ENCODE assay signal across 26 cellular contexts in the genomic region with DNA sequence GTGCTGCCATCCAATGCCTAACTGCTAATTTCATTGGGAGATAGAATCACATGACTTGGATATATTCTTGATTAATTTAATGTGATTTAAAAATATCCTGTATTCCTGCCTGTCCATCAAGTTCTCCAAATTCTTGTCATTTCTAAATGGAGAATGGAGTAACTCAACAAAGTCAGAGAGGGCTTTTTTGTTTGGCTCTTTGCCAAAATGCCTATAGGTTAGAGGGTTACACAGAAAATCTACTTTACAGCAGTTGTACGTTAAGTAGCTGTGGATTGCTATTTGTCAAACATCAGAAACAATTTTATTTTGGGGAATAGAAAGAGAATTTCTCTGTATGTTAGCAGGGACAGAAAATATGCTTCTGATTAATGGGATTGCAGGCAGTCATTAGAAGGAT. TPM values are rescaled to one million over a fixed set of nuclear protein-coding genes. Genes with fewer than 3 reads are reported as not detected.
DNase-seq lines count a peak whose midpoint lies in the region; ATAC-seq, FAIRE-seq and TF ChIP-seq lines count a peak whose summit lies in the region.
"Had no signal": no experiment of that assay in that cellular context is flagged by ENCODE, and none has a peak within 500 bp of the region (broad histone marks: within the 10 kb centered on the region; RNA-seq: fewer than 3 reads in every experiment).

No MANE protein-coding gene starts in this region.

- H3K9me3 Mint-ChIP-seq in MCF 10A (ENCODE audit: unreplicated experiment): no peaks in the 10 kb centered on the region
- peaks cover 2% of the 10 kb centered on the region for H3K9me3 Mint-ChIP-seq in activated CD8-positive, alpha-beta T cell treated with anti-CD3 and anti-CD28 coated beads for 36 hours
- no peaks in the 10 kb centered on the region for H3K9me3 Mint-ChIP-seq in activated CD8-positive, alpha-beta memory T cell treated with anti-CD3 and anti-CD28 coated beads, Interleukin-2, amount 10 ng/mL, durations not matched to agents 7 days and 5 days (ENCODE audit: low read depth)
- H3K9me3 Mint-ChIP-seq: CD4-positive, alpha-beta T cell had no signal

- H4K20me1 ChIP-seq in mammary epithelial cell (ENCODE audit: insufficient read depth, low read length): peaks cover 6% of the 10 kb centered on the region
- H4K20me1 ChIP-seq in endothelial cell of umbilical vein (replicated peaks; ENCODE audit: control insufficient read depth, extremely low read depth, insufficient read depth, low read length): peaks cover 10% of the 10 kb centered on the region

- CTCF ChIA-PET in MCF 10A (lab: Yijun Ruan, JAX): interaction anchor here (0.7 kb wide), 2 partner anchors 61 to 792 kb away, joined by 3 to 4 read pairs; no protein-coding TSS in a partner anchor
- CTCF ChIA-PET in mammary epithelial cell (lab: Charles Lee; ENCODE audit: low non-redundant PET): no interaction called here
- CTCF ChIA-PET in endothelial cell of umbilical vein (lab: Charles Lee): no interaction called here
- CTCF ChIA-PET in activated CD8-positive, alpha-beta T cell treated with anti-CD3 and anti-CD28 coated beads for 36 hours (lab: Charles Lee): interaction anchor here (1.0 to 1.5 kb wide), 2 partner anchors 8 to 31 kb away, joined by 3 read pairs; no protein-coding TSS in a partner anchor
- CTCF ChIA-PET in activated CD8-positive, alpha-beta memory T cell treated with anti-CD3 and anti-CD28 coated beads, Interleukin-2, amount 10 ng/mL, durations not matched to agents 7 days and 5 days (lab: Charles Lee): interaction anchor here (1.2 kb wide), 1 partner anchor 51 kb away, joined by 3 read pairs; no protein-coding TSS in a partner anchor

- peaks cover 97% of the 10 kb centered on the region for H3K79me2 ChIP-seq in mammary epithelial cell (ENCODE audit: insufficient read depth, low read length)
- peaks cover 71% of the 10 kb centered on the region for H3K79me2 ChIP-seq in endothelial cell of umbilical vein (ENCODE audit: control insufficient read depth, insufficient read depth, low read length)

- H3K27me3 ChIP-seq in mammary epithelial cell (ENCODE audit: insufficient read depth, low read length): no peaks in the 10 kb centered on the region
- H3K27me3 ChIP-seq in endothelial cell of umbilical vein (ENCODE audit: control insufficient read depth in 2 of 2, insufficient read depth in 2 of 2, low read length in 2 of 2): no peaks in the 10 kb centered on the region
- H3K27me3 ChIP-seq: BLaER1 had no signal

- H3K4me1 ChIP-seq in mammary epithelial cell (ENCODE audit: insufficient read depth, low read length): peaks cover 51% of the 10 kb centered on the region
- H3K4me1 ChIP-seq in endothelial cell of umbilical vein (ENCODE audit: control insufficient read depth, extremely low read depth, insufficient read depth, low read length): peaks cover 11% of the 10 kb centered on the region

- H3K36me3 ChIP-seq in mammary epithelial cell (ENCODE audit: insufficient read depth, low read length): peaks cover 4% of the 10 kb centered on the region
- H3K36me3 ChIP-seq in endothelial cell of umbilical vein (ENCODE audit: control insufficient read depth in 2 of 2, extremely low read depth in 1 of 2, insufficient read depth in 2 of 2, low read length in 2 of 2): no peaks in the 10 kb centered on the region

- dilution Hi-C loops in mammary epithelial cell (cut with HindIII; ENCODE audit: low sequenced_read_pairs) (no loop called here), endothelial cell of umbilical vein (cut with MboI; ENCODE audit: extremely low pct_ligation_motif_present, low sequenced_read_pairs) (no loop called here)

- H3K4me3 Mint-ChIP-seq in MCF 10A (ENCODE audit: unreplicated experiment): peak overlapping the region; percentile 92
- H3K4me3 Mint-ChIP-seq in activated CD8-positive, alpha-beta T cell treated with anti-CD3 and anti-CD28 coated beads for 36 hours: no peak overlapping the region
- no peak overlapping the region for H3K4me3 Mint-ChIP-seq in activated CD8-positive, alpha-beta memory T cell treated with anti-CD3 and anti-CD28 coated beads, Interleukin-2, amount 10 ng/mL, durations not matched to agents 7 days and 5 days
- H3K4me3 Mint-ChIP-seq: CD4-positive, alpha-beta T cell had no signal

- H3K27ac ChIP-seq in mammary epithelial cell (ENCODE audit: insufficient read depth, low read depth, low read length) (no peak overlapping the region), endothelial cell of umbilical vein (ENCODE audit: insufficient read depth, low read depth, low read length) (no peak overlapping the region)
- H3K27ac ChIP-seq: BLaER1, GM23248 had no signal

- WGBS in mammary epithelial cell (ENCODE audit: low coverage, missing lambda C conversion rate): 45% methylated on average over 1 of the region's 1 CpG

- TF ChIP-seq EP300 in Ishikawa (IDR thresholded peaks at IDR 0.05; ENCODE audit: borderline replicate concordance): no peak

- H3K27me3 Mint-ChIP-seq in MCF 10A (ENCODE audit: insufficient read depth, unreplicated experiment): no peaks in the 10 kb centered on the region
- H3K27me3 Mint-ChIP-seq in activated CD8-positive, alpha-beta T cell treated with anti-CD3 and anti-CD28 coated beads for 36 hours: no peaks in the 10 kb centered on the region
- no peaks in the 10 kb centered on the region for H3K27me3 Mint-ChIP-seq in activated CD8-positive, alpha-beta memory T cell treated with anti-CD3 and anti-CD28 coated beads, Interleukin-2, amount 10 ng/mL, durations not matched to agents 7 days and 5 days
- H3K27me3 Mint-ChIP-seq: CD4-positive, alpha-beta T cell had no signal

- no peak overlapping the region for H2AFZ ChIP-seq in mammary epithelial cell (ENCODE audit: low read depth, low read length)
- H2AFZ ChIP-seq in endothelial cell of umbilical vein (ENCODE audit: low read depth, low read length): no peak overlapping the region
- H2AFZ ChIP-seq: GM23248 had no signal

- H3K4me2 ChIP-seq in mammary epithelial cell (ENCODE audit: insufficient read depth, low read depth, low read length): no peak overlapping the region
- H3K4me2 ChIP-seq in endothelial cell of umbilical vein (ENCODE audit: insufficient read depth, low read length): no peak overlapping the region

- peaks cover 65% of the 10 kb centered on the region for H3K4me1 Mint-ChIP-seq in MCF 10A (ENCODE audit: insufficient read depth, unreplicated experiment)
- peaks cover 79% of the 10 kb centered on the region for H3K4me1 Mint-ChIP-seq in activated CD8-positive, alpha-beta T cell treated with anti-CD3 and anti-CD28 coated beads for 36 hours (ENCODE audit: low read depth)
- peaks cover 72% of the 10 kb centered on the region for H3K4me1 Mint-ChIP-seq in activated CD8-positive, alpha-beta memory T cell treated with anti-CD3 and anti-CD28 coated beads, Interleukin-2, amount 10 ng/mL, durations not matched to agents 7 days and 5 days

- no peak for TF ChIP-seq RAD21 in Ishikawa (IDR thresholded peaks at IDR 0.05; ENCODE audit: low read depth)

- FAIRE-seq in endothelial cell of umbilical vein (lab: Jason Lieb, UNC): peak; percentile 15
- FAIRE-seq: A204.1 had no signal

- H3K36me3 Mint-ChIP-seq in MCF 10A (ENCODE audit: insufficient read depth, unreplicated experiment): peaks cover 74% of the 10 kb centered on the region
- peaks cover 49% of the 10 kb centered on the region for H3K36me3 Mint-ChIP-seq in activated CD8-positive, alpha-beta T cell treated with anti-CD3 and anti-CD28 coated beads for 36 hours (ENCODE audit: low read depth)
- H3K36me3 Mint-ChIP-seq in activated CD8-positive, alpha-beta memory T cell treated with anti-CD3 and anti-CD28 coated beads, Interleukin-2, amount 10 ng/mL, durations not matched to agents 7 days and 5 days: peaks cover 55% of the 10 kb centered on the region

- no peak for ATAC-seq in activated CD8-positive, alpha-beta T cell treated with anti-CD3 and anti-CD28 coated beads for 36 hours
- ATAC-seq in activated CD8-positive, alpha-beta memory T cell treated with anti-CD3 and anti-CD28 coated beads, Interleukin-2, amount 10 ng/mL, durations not matched to agents 7 days and 5 days: no peak

- TF ChIP-seq POLR2A in endothelial cell of umbilical vein (IDR thresholded peaks at IDR 0.05; ENCODE audit: low read depth, low read length): no peak

- no peak for DNase-seq in MCF 10A (ENCODE audit: unreplicated experiment)
- no peak for DNase-seq in mammary epithelial cell
- no peak for DNase-seq in endothelial cell of umbilical vein (ENCODE audit: low read depth, low spot score)
- peak; percentile 13 for DNase-seq in superior temporal gyrus (ENCODE audit: extremely low spot score)
- no peak for DNase-seq in hippocampal formation (lab: John Stamatoyannopoulos, UW)
- no peak for DNase-seq in activated CD8-positive, alpha-beta T cell treated with anti-CD3 and anti-CD28 coated beads for 36 hours
- DNase-seq in activated CD8-positive, alpha-beta memory T cell treated with anti-CD3 and anti-CD28 coated beads, Interleukin-2, amount 10 ng/mL, durations not matched to agents 7 days and 5 days: no peak
- DNase-seq: Caco-2; CD4-positive, alpha-beta T cell; DMS153; GM23248; H7; KG1; NCI-H1092; NCI-H1436; NCI-H187; NCI-H2081 treated with DMSO at 0.1 percent for 48 hours; NCI-H2171; NCI-H226; NCI-H510A; NCI-H69; RPMI8226; SHP77 had no signal

- POLR2A ChIA-PET in MCF 10A (lab: Yijun Ruan, JAX) (interaction anchor here (0.6 to 10.4 kb wide), 7 partner anchors 9 to 1127 kb away, joined by 3 to 112 read pairs (median 4); no protein-coding TSS in a partner anchor), endothelial cell of umbilical vein (lab: Charles Lee) (no interaction called here)
- POLR2A ChIA-PET in activated CD8-positive, alpha-beta T cell treated with anti-CD3 and anti-CD28 coated beads for 36 hours (lab: Charles Lee): no interaction called here

- TF ChIP-seq CTCF in MCF 10A (IDR thresholded peaks at IDR 0.05; ENCODE audit: unreplicated experiment) (no peak), mammary epithelial cell (conservative IDR thresholded peaks at IDR 0.05 in 1 of 2, IDR thresholded peaks at IDR 0.05 in 1 of 2; ENCODE audit: extremely low read depth in 1 of 2, insufficient read depth in 1 of 2, low read depth in 1 of 2, low read length in 2 of 2) (no peak), endothelial cell of umbilical vein (IDR thresholded peaks at IDR 0.05; ENCODE audit: extremely low read depth in 1 of 2, insufficient read depth in 1 of 2, low read depth in 1 of 2, low read length in 2 of 2) (no peak)
- no peak for TF ChIP-seq CTCF in activated CD8-positive, alpha-beta T cell treated with anti-CD3 and anti-CD28 coated beads for 36 hours (IDR thresholded peaks at IDR 0.05)

- no peaks in the 10 kb centered on the region for H3K9me3 ChIP-seq in mammary epithelial cell (replicated peaks; ENCODE audit: insufficient read depth, low read length)
- H3K9me3 ChIP-seq in endothelial cell of umbilical vein (replicated peaks; ENCODE audit: control insufficient read depth, insufficient read depth, low read length): no peaks in the 10 kb centered on the region

- peak overlapping the region; percentile 92 for H3K27ac Mint-ChIP-seq in MCF 10A (ENCODE audit: low read depth, unreplicated experiment)
- no peak overlapping the region for H3K27ac Mint-ChIP-seq in activated CD8-positive, alpha-beta T cell treated with anti-CD3 and anti-CD28 coated beads for 36 hours
- H3K27ac Mint-ChIP-seq in activated CD8-positive, alpha-beta memory T cell treated with anti-CD3 and anti-CD28 coated beads, Interleukin-2, amount 10 ng/mL, durations not matched to agents 7 days and 5 days: no peak overlapping the region
- H3K27ac Mint-ChIP-seq: CD4-positive, alpha-beta T cell had no signal

- H3K4me3 ChIP-seq in mammary epithelial cell (replicated peaks in 1 of 3; ENCODE audit: insufficient read depth in 1 of 3, low read depth in 2 of 3, low read length in 3 of 3): no peak overlapping the region
- H3K4me3 ChIP-seq in endothelial cell of umbilical vein (replicated peaks in 1 of 3; ENCODE audit: insufficient read depth in 1 of 3, low read depth in 1 of 3, low read length in 3 of 3): no peak overlapping the region
- H3K4me3 ChIP-seq: BLaER1, GM23248 had no signal

- in situ Hi-C loops in mammary epithelial cell (cut with MboI; ENCODE audit: low sequenced_read_pairs in 2 of 2): no loop called here

- H3K9ac ChIP-seq in mammary epithelial cell (ENCODE audit: insufficient read depth, low read length) (no peak overlapping the region), endothelial cell of umbilical vein (replicated peaks; ENCODE audit: extremely low read depth, insufficient read depth, low read length) (no peak overlapping the region)
- H3K9ac ChIP-seq: BLaER1, GM23248 had no signal

- no peaks in the 10 kb centered on the region for H3K9me1 ChIP-seq in endothelial cell of umbilical vein (replicated peaks; ENCODE audit: control insufficient read depth, extremely low read depth, insufficient read depth, low read length)

- intact Hi-C loops in MCF 10A (cut with micrococcal nuclease): no loop called here
- intact Hi-C loops in mammary epithelial cell (cut with micrococcal nuclease): no loop called here
- intact Hi-C loops in endothelial cell of umbilical vein (cut with micrococcal nuclease): no loop called here
- intact Hi-C loops in activated CD8-positive, alpha-beta T cell treated with anti-CD3 and anti-CD28 coated beads for 36 hours (cut with micrococcal nuclease): no loop called here

- BruUV-seq in MCF 10A (replicated peaks; lab: Mats Ljungman, UMichigan): no TSS peak
- no TSS peak for BruUV-seq in mammary epithelial cell (replicated peaks; lab: Mats Ljungman, UMichigan)
- BruUV-seq in endothelial cell of umbilical vein (replicated peaks; lab: Mats Ljungman, UMichigan): no TSS peak

RNA-seq across cellular contexts. Expression of gene PIK3R1, which starts 5.9 kb away (rescaled TPM):
- 124 and 151 TPM in 2 replicates for total RNA-seq in MCF 10A (2022)
- 100 to 1,000 TPM in 1 of 2 donors, 10 to 100 TPM in 1; 74.3 to 195 TPM for total RNA-seq in mammary epithelial cell
- 11.1 TPM for polyA plus RNA-seq in mammary epithelial cell
- polyA minus RNA-seq in mammary epithelial cell: 96.6 TPM
- 27.5 and 30.0 TPM in 2 replicates for total RNA-seq in endothelial cell of umbilical vein
- 2.0 and 2.8 TPM in 2 replicates for polyA plus RNA-seq in endothelial cell of umbilical vein
- 2.7 and 2.8 TPM in 2 replicates for polyA plus RNA-seq in endothelial cell of umbilical vein (2011; cell fraction: cytosol; rRNA removed)
- polyA plus RNA-seq in endothelial cell of umbilical vein (2011; cell fraction: nucleus; rRNA removed): 8.8 and 10.5 TPM in 2 replicates
- polyA plus RNA-seq in endothelial cell of umbilical vein (2012): 5.6 and 8.2 TPM in 2 replicates
- 10.1 and 24.5 TPM in 2 replicates for polyA minus RNA-seq in endothelial cell of umbilical vein
- 0.41 TPM for polyA minus RNA-seq in endothelial cell of umbilical vein (2011; cell fraction: cytosol; rRNA and poly(A)+ RNA removed)
- 20.3 and 35.7 TPM in 2 replicates for polyA minus RNA-seq in endothelial cell of umbilical vein (2011; cell fraction: nucleus; rRNA and poly(A)+ RNA removed)
- total RNA-seq in activated CD8-positive, alpha-beta T cell treated with anti-CD3 and anti-CD28 coated beads for 36 hours: 10 to 100 TPM; 55.4 to 57.6 TPM
- total RNA-seq in activated CD8-positive, alpha-beta memory T cell treated with anti-CD3 and anti-CD28 coated beads, Interleukin-2, amount 10 ng/mL, durations not matched to agents 7 days and 5 days: 10 to 100 TPM; 78.4 to 84.7 TPM

Comparison
In these comparisons a context has a peak if more than half of its experiments do, and no peak if none do; other contexts are left out.
1. CTCF ChIA-PET loops: an anchor here in MCF 10A (0.7 kb wide), activated CD8-positive, alpha-beta T cell treated with anti-CD3 and anti-CD28 coated beads for 36 hours (1.0 to 1.5 kb wide) and activated CD8-positive, alpha-beta memory T cell treated with anti-CD3 and anti-CD28 coated beads, Interleukin-2, amount 10 ng/mL, durations not matched to agents 7 days and 5 days (1.2 kb wide); none called in mammary epithelial cell and endothelial cell of umbilical vein.